ENCODE assay signal across 12 cellular contexts in the genomic region with DNA sequence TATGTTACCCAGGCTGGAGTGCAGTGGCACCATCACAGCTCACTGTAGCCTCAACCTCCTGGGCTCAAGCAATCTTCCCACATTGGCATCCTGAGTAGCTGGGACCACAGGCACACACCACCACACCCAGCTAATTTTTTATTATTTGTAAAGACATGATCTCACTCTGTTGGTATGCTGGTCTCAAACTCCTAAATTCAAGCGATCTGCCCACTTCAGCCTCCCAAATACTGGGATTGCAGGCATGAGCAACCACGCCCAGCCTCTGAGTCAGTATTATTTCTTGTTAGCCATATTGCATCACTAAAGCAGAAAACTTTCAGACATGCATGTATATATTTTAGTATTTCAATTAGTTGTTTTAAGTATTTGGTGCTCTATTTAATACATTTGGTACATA.
DNase-seq lines count a peak whose midpoint lies in the region; ATAC-seq and TF ChIP-seq lines count a peak whose summit lies in the region.
"Had no signal": no experiment of that assay in that cellular context is flagged by ENCODE, and none has a peak within 500 bp of the region (broad histone marks: within the 10 kb centered on the region; RNA-seq: fewer than 3 reads in every experiment).

No MANE protein-coding gene starts in this region.

- TF ChIP-seq CTCF in RWPE1 (conservative IDR thresholded peaks at IDR 0.05; ENCODE audit: low read depth) (no peak), thoracic aorta (IDR thresholded peaks at IDR 0.05) (no peak), transverse colon (IDR thresholded peaks at IDR 0.05) (no peak)

- intact Hi-C loops in transverse colon (cut with DNase I; ENCODE audit: low total_unique reads), result no loop called here

- in situ Hi-C loops in transverse colon (cut with MboI; ENCODE audit: low pct_ligation_motif_present in 1 of 4, low pct_unique_long_range_greater_than_20kb in 1 of 4, low sequenced_read_pairs in 3 of 4), result no loop called here

- no peaks in the 10 kb centered on the region for H3K9me3 ChIP-seq in thoracic aorta
- H3K9me3 ChIP-seq in transverse colon, result no peaks in the 10 kb centered on the region
- H3K9me3 ChIP-seq: adrenal gland, esophagus muscularis mucosa had no signal

- no peaks in the 10 kb centered on the region for H3K27me3 ChIP-seq in thoracic aorta (replicated peaks; ENCODE audit: insufficient read depth)
- H3K27me3 ChIP-seq in transverse colon, result no peaks in the 10 kb centered on the region
- H3K27me3 ChIP-seq: adrenal gland, esophagus muscularis mucosa had no signal

- no peak overlapping the region for H3K4me3 ChIP-seq in thoracic aorta
- H3K4me3 ChIP-seq in transverse colon, result no peak overlapping the region
- H3K4me3 ChIP-seq: adrenal gland, esophagus muscularis mucosa had no signal

- CTCF ChIA-PET in RWPE1 (lab: Yijun Ruan, JAX), result interaction anchor here (0.6 kb wide), 1 partner anchor 316 kb away, joined by 4 read pairs; no protein-coding TSS in a partner anchor

- H3K4me1 ChIP-seq in thoracic aorta (ENCODE audit: control insufficient read depth in 1 of 2, low read depth in 2 of 2) (peaks cover 3 to 10% of the 10 kb centered on the region in 2 donors), transverse colon (no peaks in the 10 kb centered on the region)
- H3K4me1 ChIP-seq: adrenal gland, esophagus muscularis mucosa had no signal

- H3K36me3 ChIP-seq in thoracic aorta (no peaks in the 10 kb centered on the region), transverse colon (no peaks in the 10 kb centered on the region)
- H3K36me3 ChIP-seq: adrenal gland, esophagus muscularis mucosa had no signal

- POLR2A ChIA-PET in RWPE1 (lab: Yijun Ruan, JAX; ENCODE audit: low non-redundant PET), result no interaction called here

- 58% methylated on average over 2 of the region's 2 CpGs; no CpG with 5 or more reads in 1 of the 2 donors for WGBS in transverse colon (ENCODE audit: low coverage in 1 of 2), 2 donors

- no peak for TF ChIP-seq EP300 in transverse colon (IDR thresholded peaks at IDR 0.05; ENCODE audit: low read depth)

- no peak for TF ChIP-seq POLR2A in transverse colon (IDR thresholded peaks at IDR 0.05)

- DNase-seq in GOT3 (lab: John Stamatoyannopoulos, UW) (peak; percentile 99), RWPE1 (ENCODE audit: low spot score) (peak; percentile 16), fibroblast of the conjunctiva (ENCODE audit: low read depth) (peak; percentile 89), thoracic aorta (ENCODE audit: low spot score) (peak; percentile 5), NCI-H187 treated with DMSO at 0.1 percent for 48 hours (lab: John Stamatoyannopoulos, UW) (no peak), transverse colon (no peak)
- DNase-seq in activated naive CD4-positive, alpha-beta T cell treated with anti-CD3 and anti-CD28 coated beads, Interleukin-2, amount 50 U/mL, for 16 hours, result no peak
- DNase-seq: adrenal gland, Kasumi-1, NCI-H510A treated with DMSO at 0.1 percent for 48 hours, T-cell had no signal

- H3K27ac ChIP-seq in RWPE1, result peak overlapping the region; percentile 70
- no peak overlapping the region for H3K27ac ChIP-seq in thoracic aorta
- no peak overlapping the region for H3K27ac ChIP-seq in transverse colon
- H3K27ac ChIP-seq: adrenal gland, esophagus muscularis mucosa had no signal

- ATAC-seq in thoracic aorta (ENCODE audit: insufficient number of reproducible peaks, low FRiP score, low read depth), result no peak
- ATAC-seq: T-cell had no signal

Comparison
In these comparisons a context has a peak if more than half of its experiments do, and no peak if none do; other contexts are left out.
1. DNase-seq: peak in GOT3 (single experiment), RWPE1 (single experiment), fibroblast of the conjunctiva (single experiment) and thoracic aorta (single experiment); none in NCI-H187 treated with DMSO at 0.1 percent for 48 hours (single experiment), transverse colon (single experiment) and activated naive CD4-positive, alpha-beta T cell treated with anti-CD3 and anti-CD28 coated beads, Interleukin-2, amount 50 U/mL, for 16 hours (single experiment).